In genomic region chr9:133098104-133098754, GRCh38 we compare ENCODE assay signal across 18 cellular contexts. TPM values are rescaled to one million over a fixed set of nuclear protein-coding genes. Genes with fewer than 3 reads are reported as not detected.
DNase-seq lines count a peak whose midpoint lies in the region; ATAC-seq, FAIRE-seq and TF ChIP-seq lines count a peak whose summit lies in the region.
"Had no signal": no experiment of that assay in that cellular context is flagged by ENCODE, and none has a peak within 500 bp of the region (broad histone marks: within the 10 kb centered on the region; RNA-seq: fewer than 3 reads in every experiment).

No MANE protein-coding gene starts in this region.

- no peaks in the 10 kb centered on the region for H3K9me2 ChIP-seq in PC-3 (replicated peaks; ENCODE audit: low read length)

- H3K27me3 ChIP-seq in K562 (ENCODE audit: control insufficient read depth in 2 of 2, insufficient read depth in 2 of 2, low read length in 2 of 2) (no peaks in the 10 kb centered on the region), right lobe of liver (no peaks in the 10 kb centered on the region), PC-3 (ENCODE audit: low read length) (no peaks in the 10 kb centered on the region)

- ATAC-seq in K562 (no peak), right lobe of liver (peak in 3 of 4 donors; percentile 9 to 41 (median 20)), PC-3 (no peak), HG02571 (IDR thresholded peaks at IDR 0.05; ENCODE audit: unreplicated experiment) (no peak)
- ATAC-seq: CD8-positive, alpha-beta T cell had no signal

- H4K20me1 ChIP-seq in K562 (replicated peaks; ENCODE audit: control insufficient read depth, insufficient read depth, low read length) (peaks cover under 1% of the 10 kb centered on the region; the same call in 1 of the 2 replicates), PC-3 (ENCODE audit: low read length) (no peaks in the 10 kb centered on the region)

- H3K4me1 ChIP-seq in K562 (replicated peaks in 1 of 2; ENCODE audit: control insufficient read depth in 2 of 2, insufficient read depth in 2 of 2, low read length in 2 of 2) (peaks cover 0 to under 1% of the 10 kb centered on the region in 2 experiments; a peak in 1 of 5 replicates), right lobe of liver (no peaks in the 10 kb centered on the region), PC-3 (ENCODE audit: insufficient read depth, low read length) (0 out of 2 replicates have a peak, but pooled peaks cover under 1% of the 10 kb centered on the region)

- in situ Hi-C loops in K562 (cut with MboI) = no loop called here

- no peak for FAIRE-seq in GM12891 (lab: Jason Lieb, UNC)
- no peak for FAIRE-seq in K562 (lab: Jason Lieb, UNC)
- FAIRE-seq: D721Med, RCC 7860 had no signal

- H3K4me3 ChIP-seq in K562 = no peak overlapping the region
- no peak overlapping the region for H3K4me3 ChIP-seq in right lobe of liver
- H3K4me3 ChIP-seq in PC-3 (ENCODE audit: low read length) = no peak overlapping the region

- H2AFZ ChIP-seq in K562 (ENCODE audit: low read depth, low read length) (no peak overlapping the region), PC-3 (ENCODE audit: low read length) (no peak overlapping the region)

- no peaks in the 10 kb centered on the region for H3F3A ChIP-seq in PC-3 (ENCODE audit: low read length, unreplicated experiment)

- DNase-seq in GM12891 (ENCODE audit: insufficient read length, low spot score) (no peak), K562 (ENCODE audit: extremely low read depth in 1 of 4, low spot score in 3 of 4) (no peak), right lobe of liver (peak; percentile 19 to 63 (median 48)), OCI-M1 (lab: John Stamatoyannopoulos, UW) (no peak), PC-3 (no peak), NOMO-1 (lab: John Stamatoyannopoulos, UW; ENCODE audit: unreplicated experiment in 2 of 2) (no peak)
- DNase-seq: ACHN; CD8-positive, alpha-beta T cell; Karpas-422; MM.1S; NCI-H1105; NCI-H1694 treated with DMSO at 0.1 percent for 48 hours; NCI-H446 treated with DMSO at 0.1 percent for 48 hours; NCI-H748 treated with DMSO at 0.1 percent for 48 hours had no signal

- CTCF ChIA-PET in K562 (lab: Yijun Ruan, JAX; ENCODE audit: low intra/inter-chr PET ratio) = no interaction called here
- CTCF ChIA-PET in PC-3 (lab: Charles Lee) = no interaction called here

- H3K4me2 ChIP-seq in K562 (ENCODE audit: insufficient read depth, low read length) (no peak overlapping the region), PC-3 (ENCODE audit: low read length) (no peak overlapping the region)

- H3K79me2 ChIP-seq in K562 (ENCODE audit: control insufficient read depth, insufficient read depth, low read length) = no peaks in the 10 kb centered on the region
- H3K79me2 ChIP-seq in PC-3 (ENCODE audit: low read length) = no peaks in the 10 kb centered on the region

- no TSS peak for BruUV-seq in K562 (replicated peaks; lab: Mats Ljungman, UMichigan)
- no TSS peak for BruUV-seq in PC-3 (replicated peaks; lab: Mats Ljungman, UMichigan)

- peaks cover 59% of the 10 kb centered on the region for H3K36me3 ChIP-seq in K562 (ENCODE audit: control insufficient read depth, insufficient read depth, low read length)
- peaks cover 8 to 32% (median 15%) of the 10 kb centered on the region in 4 donors for H3K36me3 ChIP-seq in right lobe of liver
- H3K36me3 ChIP-seq in PC-3 (ENCODE audit: low read depth, low read length) = peaks cover 28% of the 10 kb centered on the region

- TF ChIP-seq RAD21 in K562 (CRISPR knock-in tag; conservative IDR thresholded peaks at IDR 0.05 in 1 of 2, IDR thresholded peaks at IDR 0.05 in 1 of 2) = no peak

- H3K9me1 ChIP-seq in K562 (ENCODE audit: control insufficient read depth, insufficient read depth, low read length) = peaks cover 3% of the 10 kb centered on the region

- intact Hi-C loops in K562 (cut with micrococcal nuclease) (no loop called here), right lobe of liver (cut with DNase I) (no loop called here), PC-3 (cut with micrococcal nuclease) (no loop called here)

- TF ChIP-seq EP300 in K562 (IDR thresholded peaks at IDR 0.05; ENCODE audit: low read length) = no peak

- TF ChIP-seq CTCF in C4-2B (conservative IDR thresholded peaks at IDR 0.05) = no peak
- TF ChIP-seq CTCF in K562 (IDR thresholded peaks at IDR 0.05 in 2 of 3, conservative IDR thresholded peaks at IDR 0.05 in 1 of 3; ENCODE audit: insufficient read depth in 2 of 3, low read depth in 1 of 3, low read length in 3 of 3) = no peak
- TF ChIP-seq CTCF in right lobe of liver (IDR thresholded peaks at IDR 0.05) = no peak
- no peak for TF ChIP-seq CTCF in PC-3 (conservative IDR thresholded peaks at IDR 0.05; ENCODE audit: low read depth, low read length)

- peaks cover 16% of the 10 kb centered on the region for H3K9me3 ChIP-seq in K562 (replicated peaks; ENCODE audit: control insufficient read depth, insufficient read depth, low read depth, low read length)
- peaks cover 0 to 8% (median 0%) of the 10 kb centered on the region in 4 donors for H3K9me3 ChIP-seq in right lobe of liver
- no peaks in the 10 kb centered on the region for H3K9me3 ChIP-seq in PC-3 (ENCODE audit: low read length)

- WGBS in K562 (ENCODE audit: insufficient coverage, low coverage, missing lambda C conversion rate) = 90% methylated on average over 15 of the region's 16 CpGs
- 71% methylated on average over 5 of the region's 16 CpGs for WGBS in right lobe of liver (ENCODE audit: insufficient coverage, low coverage, low lambda C conversion rate, missing lambda C conversion rate)

- H3K27ac ChIP-seq in C4-2B = peak overlapping the region; percentile 50
- H3K27ac ChIP-seq in K562 (ENCODE audit: extremely low read depth, low read depth, low read length) = no peak overlapping the region
- H3K27ac ChIP-seq in right lobe of liver = no peak overlapping the region
- no peak overlapping the region for H3K27ac ChIP-seq in PC-3 (ENCODE audit: low read length)

- TF ChIP-seq POLR2A in GM12891 (IDR thresholded peaks at IDR 0.05; ENCODE audit: low read depth, low read length) (no peak), K562 (conservative IDR thresholded peaks at IDR 0.05) (no peak), right lobe of liver (IDR thresholded peaks at IDR 0.05) (no peak)

- no peak overlapping the region for H3K9ac ChIP-seq in K562 (ENCODE audit: insufficient read depth in 1 of 2, low read depth in 2 of 2, low read length in 2 of 2)
- H3K9ac ChIP-seq in PC-3 (ENCODE audit: low read length) = no peak overlapping the region

- POLR2A ChIA-PET in K562 (lab: Yijun Ruan, JAX) (no interaction called here), PC-3 (lab: Charles Lee; ENCODE audit: unreplicated experiment) (no interaction called here)

TF ChIP-seq in GM12891, 5 proteins besides CTCF, POLR2A, EP300 and RAD21:
- TF ChIP-seq POLR2AphosphoS5 (IDR thresholded peaks at IDR 0.05; ENCODE audit: low read depth, low read length) = peak; percentile 38; the same call in 1 of the 2 replicates
- no peak for TF ChIP-seq SPI1 (IDR thresholded peaks at IDR 0.05; ENCODE audit: low read depth, low read length)

TF ChIP-seq in K562, 482 proteins besides CTCF, POLR2A, EP300 and RAD21 (continues in another document):
- TF ChIP-seq PRMT5 (CRISPR knock-in tag; IDR thresholded peaks at IDR 0.05) = 0 out of 2 replicates have a peak, but pooled peaks have one; percentile 35
- TF ChIP-seq POLR2G (IDR thresholded peaks at IDR 0.05; ENCODE audit: low read depth, low read length) = peak; percentile 45; the same call in 1 of the 2 replicates

RNA-seq across cellular contexts. Expression of gene RALGDS, which starts 22.8 kb away (rescaled TPM):
- polyA plus RNA-seq in GM12891 (2012; ENCODE audit: low read depth, missing spikeins) = 27.7 TPM
- 62.0 and 176 TPM in 2 replicates for total RNA-seq in K562 (2011; cell fraction: chromatin; rRNA removed; ENCODE audit: low replicate concordance)
- 78.8 and 97.7 TPM in 2 replicates for total RNA-seq in K562 (2011; cell fraction: nucleolus; rRNA removed)
- total RNA-seq in K562 (2011; cell fraction: nucleoplasm; rRNA removed) = 55.4 and 58.4 TPM in 2 replicates
- total RNA-seq in K562 (2014; rRNA removed) (27.1 and 36.2 TPM in 2 replicates), K562 (2014; rRNA removed; fragmentation: Illumina TruSeq; extraction: Trizol) (9.4 and 12.0 TPM in 2 replicates), K562 (2015; rRNA removed; fragmentation: Illumina TruSeq; extraction: Trizol) (25.8 and 25.9 TPM in 2 replicates), K562 (2021) (28.6 and 37.3 TPM in 2 replicates), right lobe of liver (10 to 100 TPM in 1 of 6 experiments, 1 to 10 TPM in 5; 4.3 to 19.8 (median 5.7) TPM), PC-3 (2014; rRNA removed) (30.5 and 32.2 TPM in 2 replicates)
- polyA plus RNA-seq in K562 (2011; rRNA removed) (40.3 and 45.9 TPM in 2 replicates), K562 (2014; fragmentation: Illumina TruSeq; extraction: Trizol) (28.7 and 34.9 TPM in 2 replicates), K562 (2014; fragmentation: Nextera tagmentation; extraction: Ambion mirVana) (1 to 10 TPM in 1 of 2 experiments, under 1 TPM in 1; 0.75 to 2.4 TPM), K562 (2014; rRNA removed) (39.5 and 43.3 TPM in 2 replicates)
- 34.7 and 62.2 TPM in 2 replicates for polyA plus RNA-seq in K562 (2011; cell fraction: cytosol; rRNA removed)
- 170 and 326 TPM in 2 replicates for polyA plus RNA-seq in K562 (2011; cell fraction: nucleus; rRNA removed)
- polyA plus RNA-seq in K562 (2012) = 26.3 and 47.2 TPM in 2 replicates
- polyA minus RNA-seq in K562 (2011; rRNA and poly(A)+ RNA removed) = 12.0 and 17.4 TPM in 2 replicates
- polyA minus RNA-seq in K562 (2011; cell fraction: cytosol; rRNA and poly(A)+ RNA removed) = 13.6 and 18.5 TPM in 2 replicates
- 30.2 and 36.5 TPM in 2 replicates for polyA minus RNA-seq in K562 (2011; cell fraction: nucleus; rRNA and poly(A)+ RNA removed)

RNA-seq across cellular contexts. Expression of gene CEL, which starts 36.4 kb away (rescaled TPM):
- polyA plus RNA-seq in GM12891 (2012; ENCODE audit: low read depth, missing spikeins) = 0.89 TPM
- 2.0 and 6.1 TPM in 2 replicates for total RNA-seq in K562 (2011; cell fraction: chromatin; rRNA removed; ENCODE audit: low replicate concordance)
- total RNA-seq in K562 (2011; cell fraction: nucleolus; rRNA removed) = 2.8 and 3.8 TPM in 2 replicates
- 2.3 TPM in 2 replicates for total RNA-seq in K562 (2011; cell fraction: nucleoplasm; rRNA removed)
- total RNA-seq in K562 (2014; rRNA removed) (0.09 and 0.45 TPM in 2 replicates), K562 (2014; rRNA removed; fragmentation: Illumina TruSeq; extraction: Trizol) (0.15 and 0.16 TPM in 2 replicates), K562 (2015; rRNA removed; fragmentation: Illumina TruSeq; extraction: Trizol) (0.51 and 0.53 TPM in 2 replicates), K562 (2021) (3.0 and 4.0 TPM in 2 replicates), right lobe of liver (under 1 TPM in 4 of 6 experiments, not detected in 2; 0.19 to 0.35 (median 0.26) TPM), PC-3 (2014; rRNA removed) (0.46 and 0.47 TPM in 2 replicates)
- polyA plus RNA-seq in K562 (2011; rRNA removed) (0.46 and 0.65 TPM in 2 replicates), K562 (2014; fragmentation: Illumina TruSeq; extraction: Trizol) (0.62 and 0.91 TPM in 2 replicates), K562 (2014; fragmentation: Nextera tagmentation; extraction: Ambion mirVana) (not detected), K562 (2014; rRNA removed) (0.57 and 0.77 TPM in 2 replicates)
- polyA plus RNA-seq in K562 (2011; cell fraction: cytosol; rRNA removed) = 0.32 and 0.43 TPM in 2 replicates
- polyA plus RNA-seq in K562 (2011; cell fraction: nucleus; rRNA removed) = 2.8 and 6.2 TPM in 2 replicates
- polyA plus RNA-seq in K562 (2012) = 0.77 and 2.3 TPM in 2 replicates
- polyA minus RNA-seq in K562 (2011; rRNA and poly(A)+ RNA removed) = 0.14 and 0.21 TPM in 2 replicates
- not detected in 2 replicates for polyA minus RNA-seq in K562 (2011; cell fraction: cytosol; rRNA and poly(A)+ RNA removed)
- 0.54 and 0.89 TPM in 2 replicates for polyA minus RNA-seq in K562 (2011; cell fraction: nucleus; rRNA and poly(A)+ RNA removed)

Comparison
In these comparisons a context has a peak if more than half of its experiments do, and no peak if none do; other contexts are left out.
1. DNase-seq: peak in right lobe of liver (3 of 3); none in GM12891 (single experiment), K562 (0 of 4), OCI-M1 (single experiment), PC-3 (single experiment) and NOMO-1 (0 of 2).
2. ATAC-seq: peak in right lobe of liver (3 of 4); none in K562 (single experiment), PC-3 (single experiment) and HG02571 (single experiment).